In genomic region chr21:31693222-31693621, GRCh38 we compare ENCODE assay signal across 11 cellular contexts.
"Had no signal": no experiment of that assay in that cellular context is flagged by ENCODE, and none has a peak within 500 bp of the region (broad histone marks: within the 10 kb centered on the region; RNA-seq: fewer than 3 reads in every experiment).

No MANE protein-coding gene starts in this region.

- H3K27ac ChIP-seq: GM23248 had no signal

- H2AFZ ChIP-seq: GM23248, GM23338 had no signal

- ATAC-seq: GM23338, HCT116 had no signal

- H3K4me2 ChIP-seq: GM23338 had no signal

- FAIRE-seq: H1, H54 had no signal

- H3K9ac ChIP-seq: GM23248 had no signal

- DNase-seq: GM23248, GOT3, H7, H9, HCEC 1CT, HFFc6 had no signal

- H3K4me3 ChIP-seq: GM23248, GM23338, HAP-1 had no signal

- H3K4me1 ChIP-seq: HAP-1 had no signal

- H3K9me3 ChIP-seq: HAP-1 had no signal
